In the genomic region with DNA sequence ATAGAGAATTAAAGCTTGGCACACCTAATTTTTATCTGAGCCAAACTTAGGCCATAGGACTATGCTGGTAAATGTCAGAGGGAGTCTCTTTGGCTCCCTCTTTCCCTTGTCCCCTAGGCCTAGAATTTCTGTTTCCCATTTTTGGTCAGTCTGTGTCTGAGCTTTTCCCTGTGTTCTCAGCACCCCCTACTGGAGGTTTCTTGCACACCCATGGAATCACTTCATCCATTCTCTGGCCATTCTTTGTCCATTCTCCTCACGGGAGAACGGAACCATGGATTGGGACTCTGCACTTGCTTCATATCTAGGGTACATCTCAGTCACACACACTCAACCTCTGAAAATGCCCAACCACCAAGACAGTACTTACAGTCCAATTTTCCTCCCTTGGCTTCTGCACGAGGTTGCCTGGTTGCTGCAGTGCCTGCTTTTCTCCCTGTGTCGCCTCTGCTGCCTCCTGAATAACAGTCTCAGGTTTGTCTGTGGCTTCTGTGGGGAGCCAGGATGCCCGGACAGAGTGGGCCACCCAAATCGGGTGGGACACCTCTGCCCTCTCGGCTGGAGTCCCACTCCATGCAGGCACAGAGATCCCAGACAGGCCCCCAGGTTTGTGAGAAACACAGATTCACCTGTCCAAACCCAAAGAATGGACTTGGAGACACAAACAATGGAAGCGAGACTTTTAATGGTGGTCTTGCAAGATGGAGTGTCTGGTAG, we compare ENCODE assay signal across 8 cellular contexts. TPM values are rescaled to one million over a fixed set of nuclear protein-coding genes. Genes with fewer than 3 reads are reported as not detected.
A peak's percentile ranks its signal among the peaks of the same experiment; 100 is the strongest.
DNase-seq lines count a peak whose midpoint lies in the region; ATAC-seq and TF ChIP-seq lines count a peak whose summit lies in the region.

No MANE protein-coding gene starts in this region.

- no peak overlapping the region for H2BK120ac ChIP-seq in H9 (ENCODE audit: low read depth, low read length, poor library complexity, severe bottlenecking)

- TF ChIP-seq CTCF in H9 (conservative IDR thresholded peaks at IDR 0.05) (peak; percentile 84), fibroblast of mammary gland (conservative IDR thresholded peaks at IDR 0.05; ENCODE audit: control insufficient read depth, insufficient read depth, low read depth, low read length) (peak; percentile 77), neutrophil (IDR thresholded peaks at IDR 0.05) (peak; percentile 32)

- H2BK5ac ChIP-seq in H9 (ENCODE audit: insufficient read length, low read length), result no peak overlapping the region

- H3K27me3 ChIP-seq in H9 (ENCODE audit: insufficient read depth, low read length), result no peaks in the 10 kb centered on the region
- no peaks in the 10 kb centered on the region for H3K27me3 ChIP-seq in neutrophil

- H2BK12ac ChIP-seq in H9 (ENCODE audit: insufficient read length, low read depth, low read length), result no peak overlapping the region

- no peaks in the 10 kb centered on the region for H3K79me1 ChIP-seq in H9 (ENCODE audit: insufficient read depth, low read depth, low read length, poor library complexity, severe bottlenecking)

- no peak overlapping the region for H2AK5ac ChIP-seq in H9 (ENCODE audit: insufficient read length, low read length)

- peaks cover 0 to 26% of the 10 kb centered on the region in 2 experiments; a peak in 3 of 5 replicates for H3K9me3 Mint-ChIP-seq in H9
- peaks cover 18 to 36% (median 19%) of the 10 kb centered on the region in 3 donors for H3K9me3 Mint-ChIP-seq in T-cell

- no peak overlapping the region for H2BK15ac ChIP-seq in H9 (ENCODE audit: low read depth, low read length)

- no peak overlapping the region for H3K14ac ChIP-seq in H9 (ENCODE audit: insufficient read depth, low read length)

- POLR2A ChIA-PET in T-cell (lab: Charles Lee), result interaction anchor here in 1 of 2 donors (0.6 kb wide), 1 partner anchor 1134 kb away, joined by 5 read pairs; no protein-coding TSS in a partner anchor

- H3K27ac Mint-ChIP-seq in H9, result peak overlapping the region in 1 of 3 experiments; percentile 75; a peak in 2 of 7 replicates
- no peak overlapping the region for H3K27ac Mint-ChIP-seq in T-cell

- H3K23ac ChIP-seq in H9 (ENCODE audit: insufficient read length, low read depth, low read length), result no peak overlapping the region

- ATAC-seq in T-cell (replicated peaks in 1 of 4), result peak in 1 of 4 experiments; percentile 16
- no peak for ATAC-seq in HG03378 (IDR thresholded peaks at IDR 0.05; ENCODE audit: unreplicated experiment)
- ATAC-seq in HG03469 (IDR thresholded peaks at IDR 0.05; ENCODE audit: unreplicated experiment), result no peak

- no peak overlapping the region for H4K8ac ChIP-seq in H9 (replicated peaks; ENCODE audit: insufficient read length, low read depth, low read length)

- H3K9me3 ChIP-seq in H9 (ENCODE audit: control insufficient read depth, low read depth, low read length), result no peaks in the 10 kb centered on the region
- no peaks in the 10 kb centered on the region for H3K9me3 ChIP-seq in neutrophil

- no peak overlapping the region for H2BK20ac ChIP-seq in H9 (ENCODE audit: low read depth, low read length, poor library complexity, severe bottlenecking)

- H3K4me1 Mint-ChIP-seq in H9 (peaks cover 8 to 13% of the 10 kb centered on the region in 2 experiments), T-cell (peaks cover 0 to 3% (median 0%) of the 10 kb centered on the region in 3 donors)

- H3K4me3 Mint-ChIP-seq in H9, result no peak overlapping the region
- no peak overlapping the region for H3K4me3 Mint-ChIP-seq in T-cell

- H3K4me2 ChIP-seq in H9 (ENCODE audit: insufficient read depth, insufficient read length, low read length), result no peak overlapping the region

- peaks cover 41 to 57% (median 54%) of the 10 kb centered on the region in 3 experiments for H3K36me3 Mint-ChIP-seq in H9 (ENCODE audit: insufficient read depth in 1 of 3, low read depth in 3 of 3)
- H3K36me3 Mint-ChIP-seq in T-cell, result peaks cover 79% of the 10 kb centered on the region

- H3K56ac ChIP-seq in H9 (ENCODE audit: insufficient read length, low read depth, low read length), result no peak overlapping the region

- no peak overlapping the region for H2AFZ ChIP-seq in H9 (ENCODE audit: low read length)

- no peaks in the 10 kb centered on the region for H3K79me2 ChIP-seq in H9 (ENCODE audit: insufficient read depth, low read length)

- H3K9ac ChIP-seq in H9 (ENCODE audit: extremely low read depth, insufficient read length, low read length), result no peak overlapping the region

- H3K27ac ChIP-seq in H9 (ENCODE audit: insufficient read length, low read depth, low read length) (no peak overlapping the region), neutrophil (no peak overlapping the region)

- H3T11ph ChIP-seq in H9 (ENCODE audit: low read length), result no peak overlapping the region

- H3K4me3 ChIP-seq in fibroblast of mammary gland (ENCODE audit: control insufficient read depth, low read depth, low read length) (no peak overlapping the region), neutrophil (ENCODE audit: low read depth in 1 of 2, low read length in 1 of 2) (no peak overlapping the region)

- WGBS in H9 (ENCODE audit: extremely low coverage, insufficient read length, low lambda C conversion rate), result no CpG with 5 or more reads among the region's 8 CpGs

- H4K5ac ChIP-seq in H9 (ENCODE audit: insufficient read length, low read depth, low read length), result no peak overlapping the region

- H3K4ac ChIP-seq in H9 (ENCODE audit: low read depth, low read length), result no peak overlapping the region

- H3K27me3 Mint-ChIP-seq in H9 (ENCODE audit: low read depth), result no peaks in the 10 kb centered on the region
- H3K27me3 Mint-ChIP-seq in T-cell, result no peaks in the 10 kb centered on the region

- no peak overlapping the region for H4K91ac ChIP-seq in H9 (ENCODE audit: insufficient read length, low read depth, low read length)

- DNase-seq in COR-L47 (lab: John Stamatoyannopoulos, UW) (peak; percentile 24), H9 (peak; percentile 44), T-cell (peak in 20 of 34 experiments; percentile 2 to 23 (median 11)), fibroblast of mammary gland (ENCODE audit: low read depth) (peak; percentile 47), ureter (ENCODE audit: low spot score) (no peak)

- no peaks in the 10 kb centered on the region for H4K20me1 ChIP-seq in H9 (ENCODE audit: control insufficient read depth, insufficient read depth, insufficient read length)

- H3K23me2 ChIP-seq in H9 (ENCODE audit: insufficient read length, low read depth, low read length, poor library complexity, severe bottlenecking), result no peaks in the 10 kb centered on the region

- peaks cover 16% of the 10 kb centered on the region for H3K36me3 ChIP-seq in neutrophil

- no peaks in the 10 kb centered on the region for H3K4me1 ChIP-seq in H9 (ENCODE audit: insufficient read depth, low read length)
- no peaks in the 10 kb centered on the region for H3K4me1 ChIP-seq in neutrophil (ENCODE audit: control insufficient read depth in 1 of 2, insufficient read depth in 1 of 2, low read depth in 1 of 2, low read length in 1 of 2)

- H3K18ac ChIP-seq in H9 (ENCODE audit: insufficient read length, low read depth, low read length), result no peak overlapping the region

- CTCF ChIA-PET in T-cell (lab: Charles Lee), result interaction anchor here (0.7 to 1.0 kb wide), 2 partner anchors 8 to 246 kb away, joined by 3 to 8 read pairs; no protein-coding TSS in a partner anchor

RNA-seq across cellular contexts. Expression of gene DNAH11, which starts 35.1 kb away (rescaled TPM):
- total RNA-seq in H9 (2021) (1.8 and 2.5 TPM in 2 replicates), T-cell (under 1 TPM; 0.06 to 0.83 (median 0.35) TPM), ureter (0.94 TPM)

Comparison
In these comparisons a context has a peak if more than half of its experiments do, and no peak if none do; other contexts are left out.
1. CTCF ChIP-seq: peak in every context shown above with its lines; median percentile 84 in H9; 77 in fibroblast of mammary gland; 32 in neutrophil.